9 cellular contexts compared by ENCODE assay signal in genomic region chr13:97435794-97436193, GRCh38. TPM values are rescaled to one million over a fixed set of nuclear protein-coding genes. Genes with fewer than 3 reads are reported as not detected.
DNase-seq lines count a peak whose midpoint lies in the region; ATAC-seq and TF ChIP-seq lines count a peak whose summit lies in the region.
"Had no signal": no experiment of that assay in that cellular context is flagged by ENCODE, and none has a peak within 500 bp of the region (broad histone marks: within the 10 kb centered on the region; RNA-seq: fewer than 3 reads in every experiment).

No MANE protein-coding gene starts in this region.

- H3K9ac ChIP-seq in SU-DHL-6 (ENCODE audit: low read length) (peak overlapping the region; percentile 58; the same call in 1 of the 2 replicates), stomach smooth muscle (ENCODE audit: low read length in 2 of 2) (peak overlapping the region in 1 of 2 donors; percentile 36)

- TF ChIP-seq CTCF in SU-DHL-6 (IDR thresholded peaks at IDR 0.05; ENCODE audit: insufficient read depth, low read length, poor library complexity, severe bottlenecking) (no peak), fibroblast of villous mesenchyme (IDR thresholded peaks at IDR 0.05; ENCODE audit: insufficient read depth, low read depth, low read length) (no peak)

- H3K27ac ChIP-seq in SU-DHL-6 (ENCODE audit: low read depth, low read length) = no peak overlapping the region
- no peak overlapping the region for H3K27ac ChIP-seq in stomach smooth muscle (ENCODE audit: low read length)

- H3K4me1 ChIP-seq in stomach smooth muscle (ENCODE audit: control insufficient read depth, insufficient read depth, low read length) = peaks cover 4% of the 10 kb centered on the region

- H3K27me3 ChIP-seq in SU-DHL-6 (ENCODE audit: low read length) (no peaks in the 10 kb centered on the region), stomach smooth muscle (ENCODE audit: control insufficient read depth in 1 of 2, insufficient read depth in 2 of 2, low read length in 2 of 2) (no peaks in the 10 kb centered on the region)

- H3F3A ChIP-seq in SU-DHL-6 (ENCODE audit: insufficient read depth) = peaks cover 15% of the 10 kb centered on the region; the same call in 1 of the 2 replicates

- CTCF ChIA-PET in activated CD4-positive, alpha-beta T cell treated with anti-CD3 and anti-CD28 coated beads, Interleukin-2, amount 10 ng/mL, durations not matched to agents 7 days and 5 days (lab: Charles Lee) = interaction anchor here (1.1 kb wide), 1 partner anchor 209 kb away, joined by 5 read pairs; no protein-coding TSS in a partner anchor

- H3K4me2 ChIP-seq in SU-DHL-6 (ENCODE audit: low read depth, low read length, poor library complexity, severe bottlenecking) = peak overlapping the region; percentile 67

- POLR2A ChIA-PET in activated CD4-positive, alpha-beta T cell treated with anti-CD3 and anti-CD28 coated beads, Interleukin-2, amount 10 ng/mL, durations not matched to agents 7 days and 5 days (lab: Charles Lee) = no interaction called here

- no peaks in the 10 kb centered on the region for H3K9me3 Mint-ChIP-seq in activated CD4-positive, alpha-beta T cell treated with anti-CD3 and anti-CD28 coated beads, Interleukin-2, amount 10 ng/mL, durations not matched to agents 7 days and 5 days

- peaks cover 34% of the 10 kb centered on the region for H3K4me1 Mint-ChIP-seq in activated CD4-positive, alpha-beta T cell treated with anti-CD3 and anti-CD28 coated beads, Interleukin-2, amount 10 ng/mL, durations not matched to agents 7 days and 5 days

- peak overlapping the region; percentile 80 for H3K27ac Mint-ChIP-seq in activated CD4-positive, alpha-beta T cell treated with anti-CD3 and anti-CD28 coated beads, Interleukin-2, amount 10 ng/mL, durations not matched to agents 7 days and 5 days

- no peaks in the 10 kb centered on the region for H3K27me3 Mint-ChIP-seq in activated CD4-positive, alpha-beta T cell treated with anti-CD3 and anti-CD28 coated beads, Interleukin-2, amount 10 ng/mL, durations not matched to agents 7 days and 5 days

- no peak for ATAC-seq in GM18519 (IDR thresholded peaks at IDR 0.05; ENCODE audit: low FRiP score, unreplicated experiment)

- H3K36me3 ChIP-seq in SU-DHL-6 (ENCODE audit: low read length) = no peaks in the 10 kb centered on the region
- no peaks in the 10 kb centered on the region for H3K36me3 ChIP-seq in stomach smooth muscle (ENCODE audit: control insufficient read depth in 2 of 2, insufficient read depth in 2 of 2, low read length in 2 of 2)

- no peak for DNase-seq in activated CD4-positive, alpha-beta T cell treated with anti-CD3 and anti-CD28 coated beads, Interleukin-2, amount 10 ng/mL, durations not matched to agents 7 days and 5 days
- no peak for DNase-seq in activated CD4-positive, alpha-beta T cell treated with anti-CD3 and anti-CD28 coated beads, Interleukin-2, amount 50 U/mL, for 48 hours
- DNase-seq in fibroblast of villous mesenchyme (ENCODE audit: low read depth) (peak; percentile 23), NCI-H1694 treated with DMSO at 0.1 percent for 48 hours (lab: John Stamatoyannopoulos, UW) (no peak), middle frontal gyrus (ENCODE audit: extremely low spot score, low spot score) (no peak)
- DNase-seq: stimulated activated naive CD4-positive, alpha-beta T cell treated with Interleukin-2 at 50 U/mL for 16 hours had no signal

- H4K20me1 ChIP-seq in SU-DHL-6 (ENCODE audit: low read depth, low read length) = no peaks in the 10 kb centered on the region

- H3K9me2 ChIP-seq in SU-DHL-6 (replicated peaks; ENCODE audit: insufficient read depth, low read length) = no peaks in the 10 kb centered on the region

- H2AFZ ChIP-seq in SU-DHL-6 (ENCODE audit: low read depth, low read length, severe bottlenecking) = no peak overlapping the region

- no peaks in the 10 kb centered on the region for H3K9me3 ChIP-seq in SU-DHL-6 (ENCODE audit: insufficient read depth, low read length)
- no peaks in the 10 kb centered on the region for H3K9me3 ChIP-seq in stomach smooth muscle (ENCODE audit: control insufficient read depth in 2 of 2, low read length in 2 of 2)

- peaks cover 9% of the 10 kb centered on the region; the same call in 1 of the 2 replicates for H3K79me2 ChIP-seq in SU-DHL-6 (ENCODE audit: insufficient read depth, low read length)

- H3K36me3 Mint-ChIP-seq in activated CD4-positive, alpha-beta T cell treated with anti-CD3 and anti-CD28 coated beads, Interleukin-2, amount 10 ng/mL, durations not matched to agents 7 days and 5 days (ENCODE audit: low read depth) = peaks cover 7% of the 10 kb centered on the region

- H3K4me3 ChIP-seq in SU-DHL-6 (ENCODE audit: insufficient read depth, low read length, poor library complexity, severe bottlenecking) (peak overlapping the region; percentile 36), fibroblast of villous mesenchyme (ENCODE audit: low read depth, low read length) (peak overlapping the region; percentile 89), stomach smooth muscle (ENCODE audit: low read length in 2 of 2) (peak overlapping the region; percentile 57 to 63)

- H3K4me3 Mint-ChIP-seq in activated CD4-positive, alpha-beta T cell treated with anti-CD3 and anti-CD28 coated beads, Interleukin-2, amount 10 ng/mL, durations not matched to agents 7 days and 5 days = peak overlapping the region; percentile 95

RNA-seq across cellular contexts. Expression of gene RAP2A, which starts 1.8 kb away (rescaled TPM):
- 10 to 100 TPM; 26.3 to 31.0 TPM for total RNA-seq in activated CD4-positive, alpha-beta T cell treated with anti-CD3 and anti-CD28 coated beads, Interleukin-2, amount 10 ng/mL, durations not matched to agents 7 days and 5 days
- total RNA-seq in fibroblast of villous mesenchyme = 29.0 and 32.8 TPM in 2 replicates

Comparison
In these comparisons a context has a peak if more than half of its experiments do, and no peak if none do; other contexts are left out.
1. H3K4me3 ChIP-seq: peak in every context shown above with its lines; median percentile 89 in fibroblast of villous mesenchyme; 60 in stomach smooth muscle; 36 in SU-DHL-6.